24 cellular contexts compared by ENCODE assay signal in the genomic region with DNA sequence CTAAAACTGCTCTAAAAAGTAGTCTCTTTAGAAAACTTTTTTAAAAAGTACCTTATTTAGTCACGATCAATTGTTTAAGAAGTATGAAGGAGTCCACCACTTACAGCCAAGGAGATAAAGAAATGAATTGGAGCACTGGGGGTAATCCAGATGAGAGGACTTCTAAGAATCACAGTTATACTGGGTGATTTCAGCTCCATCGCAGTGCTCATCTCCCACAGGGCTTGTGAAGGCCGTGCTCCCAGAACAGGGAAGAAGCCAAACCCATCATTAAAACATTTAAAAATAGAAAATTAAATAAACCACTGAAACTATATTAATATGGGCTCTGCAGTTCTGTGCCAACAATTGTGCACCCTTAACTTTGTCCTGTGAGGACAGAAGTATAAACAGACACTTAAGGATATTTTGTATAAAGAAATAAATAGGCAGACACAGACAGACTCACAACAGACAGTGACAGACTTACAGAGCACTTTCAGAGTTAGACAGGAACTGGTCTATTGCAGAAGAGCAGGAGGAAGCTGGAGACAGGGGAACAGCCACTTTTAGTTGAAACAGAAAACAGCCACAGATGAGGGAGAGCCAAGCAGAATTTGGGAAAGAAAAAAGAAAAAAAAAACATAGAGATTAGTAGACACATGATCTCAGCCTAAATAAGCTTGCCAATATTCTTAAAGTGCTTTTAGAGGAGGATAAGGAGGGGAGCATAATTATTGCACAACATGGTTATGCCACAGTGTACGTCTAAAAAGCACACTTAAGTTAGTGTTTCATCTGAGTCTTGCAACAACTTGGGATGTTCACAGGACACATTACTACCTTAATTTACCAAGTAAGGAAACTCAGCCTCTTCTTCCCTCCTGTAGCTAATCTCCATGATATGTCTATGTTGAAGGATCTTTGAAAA.
DNase-seq lines count a peak whose midpoint lies in the region; ATAC-seq, FAIRE-seq and TF ChIP-seq lines count a peak whose summit lies in the region.
"Had no signal": no experiment of that assay in that cellular context is flagged by ENCODE, and none has a peak within 500 bp of the region (broad histone marks: within the 10 kb centered on the region; RNA-seq: fewer than 3 reads in every experiment).

No MANE protein-coding gene starts in this region.

- H3K4me3 ChIP-seq in heart left ventricle, result peak overlapping the region in 8 of 12 donors; percentile 1 to 26 (median 6)
- no peak overlapping the region for H3K4me3 ChIP-seq in pancreas
- no peak overlapping the region for H3K4me3 ChIP-seq in MM.1S (ENCODE audit: low read length)
- H3K4me3 ChIP-seq: adrenal gland, dorsolateral prefrontal cortex, GM12878 had no signal

- FAIRE-seq in pancreas (lab: Jason Lieb, UNC), result no peak
- FAIRE-seq: GM12878, HTR-8/SVneo had no signal

- no peak overlapping the region for H3K9ac ChIP-seq in MM.1S (ENCODE audit: low read length)

- intact Hi-C loops in heart left ventricle (cut with DNase I), result no loop called here
- intact Hi-C loops in pancreas (cut with DNase I), result no loop called here

- H3K4me1 ChIP-seq in heart left ventricle (peaks cover 0 to 21% (median 7%) of the 10 kb centered on the region in 12 donors), pancreas (no peaks in the 10 kb centered on the region), MM.1S (ENCODE audit: low read length) (no peaks in the 10 kb centered on the region)
- H3K4me1 ChIP-seq: adrenal gland had no signal

- H3K27me3 ChIP-seq in heart left ventricle, result no peaks in the 10 kb centered on the region
- H3K27me3 ChIP-seq in pancreas, result no peaks in the 10 kb centered on the region
- no peaks in the 10 kb centered on the region for H3K27me3 ChIP-seq in MM.1S (replicated peaks; ENCODE audit: insufficient read depth, low read length)
- H3K27me3 ChIP-seq: adrenal gland, dorsolateral prefrontal cortex had no signal

- no peak overlapping the region for H2AFZ ChIP-seq in MM.1S (ENCODE audit: low read length)

- no peak overlapping the region for H3K4me2 ChIP-seq in MM.1S (ENCODE audit: low read depth, low read length)

- no peak for TF ChIP-seq CTCF in heart left ventricle (IDR thresholded peaks at IDR 0.05)
- TF ChIP-seq CTCF in pancreas (IDR thresholded peaks at IDR 0.05), result no peak
- no peak for TF ChIP-seq CTCF in MM.1S (IDR thresholded peaks at IDR 0.05; ENCODE audit: low read length)

- peak; percentile 36 to 83 (median 60) for ATAC-seq in heart left ventricle
- ATAC-seq in pancreas, result peak in 3 of 4 donors; percentile 23 to 72 (median 33)
- ATAC-seq in GM21515 (IDR thresholded peaks at IDR 0.05; ENCODE audit: unreplicated experiment), result no peak
- ATAC-seq: GM12878 had no signal

- H3K9me2 ChIP-seq in MM.1S (replicated peaks; ENCODE audit: insufficient read depth, low read length), result no peaks in the 10 kb centered on the region

- peak; percentile 74 to 82 for DNase-seq in Kasumi-1 (lab: John Stamatoyannopoulos, UW)
- DNase-seq in SIG-M5 (lab: John Stamatoyannopoulos, UW), result peak; percentile 17
- no peak for DNase-seq in heart left ventricle
- DNase-seq in pancreas, result no peak
- no peak for DNase-seq in MM.1S
- no peak for DNase-seq in NK-92 (lab: John Stamatoyannopoulos, UW; ENCODE audit: unreplicated experiment)
- no peak for DNase-seq in DMS153 treated with DMSO at 0.1 percent for 48 hours (lab: John Stamatoyannopoulos, UW; ENCODE audit: unreplicated experiment)
- DNase-seq: activated CD4-positive, alpha-beta T cell treated with anti-CD3 and anti-CD28 coated beads, Interleukin-2, amount 10 ng/mL, durations not matched to agents 7 days and 5 days; activated CD8-positive, alpha-beta memory T cell treated with anti-CD3 and anti-CD28 coated beads, Interleukin-2, amount 50 U/mL, for 48 hours; activated gamma-delta T cell; adrenal gland; CD4-positive, alpha-beta memory T cell; DMS53; dorsolateral prefrontal cortex; foreskin melanocyte; HFFc6; kidney glomerular epithelial cell; NCI-H1436 treated with DMSO at 0.1 percent for 48 hours; NCI-H2171; NCI-H774 had no signal

- WGBS in heart left ventricle, 4 donors, result 57 to 73% (median 65%) methylated on average over 4 of the region's 4 CpGs
- WGBS in pancreas, 2 donors, result 68 to 79% methylated on average over 4 of the region's 4 CpGs

- H3K9me3 ChIP-seq in heart left ventricle (no peaks in the 10 kb centered on the region), pancreas (no peaks in the 10 kb centered on the region), MM.1S (replicated peaks; ENCODE audit: insufficient read depth, low read length) (no peaks in the 10 kb centered on the region)

- no peaks in the 10 kb centered on the region for H3K36me3 ChIP-seq in heart left ventricle
- H3K36me3 ChIP-seq in pancreas, result no peaks in the 10 kb centered on the region
- no peaks in the 10 kb centered on the region for H3K36me3 ChIP-seq in MM.1S (replicated peaks; ENCODE audit: insufficient read depth, low read length)
- H3K36me3 ChIP-seq: adrenal gland had no signal

- TF ChIP-seq POLR2A in heart left ventricle (IDR thresholded peaks at IDR 0.05), result no peak

- H3K27ac ChIP-seq in heart left ventricle, result peak overlapping the region in 11 of 12 donors; percentile 11 to 67 (median 48)
- no peak overlapping the region for H3K27ac ChIP-seq in pancreas
- H3K27ac ChIP-seq in MM.1S (ENCODE audit: low read length), result no peak overlapping the region
- H3K27ac ChIP-seq: epithelial cell of prostate had no signal

- no peaks in the 10 kb centered on the region for H4K20me1 ChIP-seq in MM.1S (ENCODE audit: insufficient read depth, low read length)

- no peaks in the 10 kb centered on the region for H3K79me2 ChIP-seq in MM.1S (ENCODE audit: low read length)

- no peaks in the 10 kb centered on the region for H3F3A ChIP-seq in MM.1S (ENCODE audit: insufficient read depth, low read length)

Comparison
In these comparisons a context has a peak if more than half of its experiments do, and no peak if none do; other contexts are left out.
1. DNase-seq: peak in Kasumi-1 (2 of 2) and SIG-M5 (single experiment); none in heart left ventricle (0 of 5), pancreas (0 of 6), MM.1S (single experiment), NK-92 (single experiment) and DMS153 treated with DMSO at 0.1 percent for 48 hours (single experiment).
2. H3K27ac ChIP-seq: peak in heart left ventricle (11 of 12); none in pancreas (0 of 4) and MM.1S (single experiment).
3. H3K4me3 ChIP-seq: peak in heart left ventricle (8 of 12); none in pancreas (0 of 4) and MM.1S (single experiment).